In the genomic region with DNA sequence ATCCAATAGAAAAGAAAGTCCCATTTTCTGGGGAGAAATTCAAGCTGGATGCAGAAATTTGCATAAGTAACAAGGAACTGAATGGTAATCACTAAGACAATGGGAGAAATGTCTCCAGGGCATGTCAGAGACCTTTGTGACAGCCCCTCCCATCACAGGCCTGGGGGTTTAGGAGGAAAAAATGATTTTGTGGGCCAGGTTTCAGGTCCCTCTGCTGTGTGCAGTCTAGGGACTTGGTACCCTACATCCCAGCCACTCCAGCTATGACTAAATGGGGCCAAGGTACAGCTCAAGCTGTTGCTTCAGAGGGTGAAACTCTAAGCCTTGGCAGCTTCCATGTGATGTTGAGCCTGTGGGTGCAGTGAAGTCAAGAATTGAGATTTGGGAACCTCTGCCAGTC, we compare ENCODE assay signal across 35 cellular contexts.
"Had no signal": no experiment of that assay in that cellular context is flagged by ENCODE, and none has a peak within 500 bp of the region (broad histone marks: within the 10 kb centered on the region; RNA-seq: fewer than 3 reads in every experiment).

No MANE protein-coding gene starts in this region.

- H3K27me3 ChIP-seq: MG63 had no signal

- DNase-seq: Karpas-422, Kasumi-1, MG63, MM.1S, MV-4-11, NCI-H1048, NCI-H1092, NCI-H1092 treated with DMSO at 0.1 percent for 48 hours, NCI-H1105, NCI-H1105 treated with DMSO at 0.1 percent for 48 hours, NCI-H1417, NCI-H1417 treated with DMSO at 0.1 percent for 48 hours, NCI-H1436, NCI-H1436 treated with DMSO at 0.1 percent for 48 hours, NCI-H146, NCI-H1694, NCI-H1694 treated with DMSO at 0.1 percent for 48 hours, NCI-H187, NCI-H187 treated with DMSO at 0.1 percent for 48 hours, NCI-H1930, NCI-H2029, NCI-H2029 treated with DMSO at 0.1 percent for 48 hours, NCI-H2081, NCI-H2081 treated with DMSO at 0.1 percent for 48 hours, NCI-H2107, NCI-H2171, NCI-H2171 treated with DMSO at 0.1 percent for 48 hours, NCI-H2227 treated with DMSO at 0.1 percent for 48 hours, NCI-H226, NCI-H345, NCI-H446, NCI-H446 treated with DMSO at 0.1 percent for 48 hours, NCI-H510A, NCI-H510A treated with DMSO at 0.1 percent for 48 hours, NCI-H524 had no signal

- H3K4me3 ChIP-seq: MG63 had no signal

- H3K36me3 ChIP-seq: MG63 had no signal

- H3K9me3 ChIP-seq: MG63 had no signal
